9 cellular contexts compared by ENCODE assay signal in genomic region chr5:153831976-153832375, GRCh38.
DNase-seq lines count a peak whose midpoint lies in the region; ATAC-seq and TF ChIP-seq lines count a peak whose summit lies in the region.
"Had no signal": no experiment of that assay in that cellular context is flagged by ENCODE, and none has a peak within 500 bp of the region (broad histone marks: within the 10 kb centered on the region; RNA-seq: fewer than 3 reads in every experiment).

No MANE protein-coding gene starts in this region.

- POLR2A ChIA-PET in Caco-2 (lab: Charles Lee), result no interaction called here

- no TSS peak for BruUV-seq in Caco-2 (replicated peaks; lab: Mats Ljungman, UMichigan)

- CTCF ChIA-PET in Caco-2 (lab: Charles Lee), result no interaction called here

- no peak overlapping the region for H3K4me3 Mint-ChIP-seq in Caco-2 (ENCODE audit: unreplicated experiment)
- H3K4me3 Mint-ChIP-seq in natural killer cell treated with Interleukin-12 subunit alpha and Interleukin-12 subunit beta and Interleukin-15 and Interleukin-18, amount 100 ng/mL, for 72 hours, result no peak overlapping the region
- H3K4me3 Mint-ChIP-seq: neural crest cell had no signal

- H3K9me3 Mint-ChIP-seq in Caco-2 (ENCODE audit: unreplicated experiment), result no peaks in the 10 kb centered on the region
- H3K9me3 Mint-ChIP-seq in natural killer cell treated with Interleukin-12 subunit alpha and Interleukin-12 subunit beta and Interleukin-15 and Interleukin-18, amount 100 ng/mL, for 72 hours, result peaks cover 2% of the 10 kb centered on the region

- peaks cover 18% of the 10 kb centered on the region for H3K27me3 Mint-ChIP-seq in Caco-2 (ENCODE audit: insufficient read depth, unreplicated experiment)
- peaks cover 6 to 34% of the 10 kb centered on the region in 2 donors for H3K27me3 Mint-ChIP-seq in natural killer cell treated with Interleukin-12 subunit alpha and Interleukin-12 subunit beta and Interleukin-15 and Interleukin-18, amount 100 ng/mL, for 72 hours

- TF ChIP-seq CTCF in Caco-2 (IDR thresholded peaks at IDR 0.05; ENCODE audit: insufficient read depth in 1 of 2, low read depth in 1 of 2, low read length in 1 of 2, severe bottlenecking in 1 of 2, unreplicated experiment in 1 of 2) (no peak), cardiac fibroblast (IDR thresholded peaks at IDR 0.05; ENCODE audit: low read depth, low read length) (no peak), tibial artery (IDR thresholded peaks at IDR 0.05) (no peak)

- H3K4me3 ChIP-seq in Caco-2 (ENCODE audit: low read depth, low read length) (no peak overlapping the region), cardiac fibroblast (replicated peaks in 1 of 2; ENCODE audit: low read depth in 2 of 2, low read length in 2 of 2) (no peak overlapping the region), tibial artery (no peak overlapping the region)

- intact Hi-C loops in Caco-2 (cut with micrococcal nuclease; ENCODE audit: unreplicated experiment) (no loop called here), tibial artery (cut with DNase I; ENCODE audit: low total_unique reads) (no loop called here)

- DNase-seq in Caco-2, result peak; percentile 28 to 38
- DNase-seq in cardiac fibroblast (ENCODE audit: low read depth in 2 of 2), result peak; percentile 26 to 68
- no peak for DNase-seq in natural killer cell treated with Interleukin-12 subunit alpha and Interleukin-12 subunit beta and Interleukin-15 and Interleukin-18, amount 100 ng/mL, for 72 hours (ENCODE audit: low spot score)
- DNase-seq in CD1c-positive myeloid dendritic cell (ENCODE audit: extremely low spot score), result no peak
- DNase-seq in tibial artery, result no peak

- no peaks in the 10 kb centered on the region for H3K4me1 ChIP-seq in Caco-2
- no peaks in the 10 kb centered on the region for H3K4me1 ChIP-seq in tibial artery

- no peak overlapping the region for H3K27ac ChIP-seq in tibial artery

- no peaks in the 10 kb centered on the region for H3K36me3 Mint-ChIP-seq in Caco-2 (ENCODE audit: insufficient read depth, unreplicated experiment)
- no peaks in the 10 kb centered on the region for H3K36me3 Mint-ChIP-seq in natural killer cell treated with Interleukin-12 subunit alpha and Interleukin-12 subunit beta and Interleukin-15 and Interleukin-18, amount 100 ng/mL, for 72 hours

- H3K27me3 ChIP-seq in Caco-2 (replicated peaks; ENCODE audit: control insufficient read depth, insufficient read depth, low read length), result no peaks in the 10 kb centered on the region; the same call in 1 of the 2 replicates
- no peaks in the 10 kb centered on the region for H3K27me3 ChIP-seq in tibial artery

- no peak for TF ChIP-seq RAD21 in Ishikawa (IDR thresholded peaks at IDR 0.05; ENCODE audit: low read depth)

- H3K27ac Mint-ChIP-seq in Caco-2 (ENCODE audit: unreplicated experiment), result no peak overlapping the region
- no peak overlapping the region for H3K27ac Mint-ChIP-seq in natural killer cell treated with Interleukin-12 subunit alpha and Interleukin-12 subunit beta and Interleukin-15 and Interleukin-18, amount 100 ng/mL, for 72 hours

- peak; percentile 90 for ATAC-seq in GM21526 (IDR thresholded peaks at IDR 0.05; ENCODE audit: low FRiP score, unreplicated experiment)
- no peak for ATAC-seq in natural killer cell treated with Interleukin-12 subunit alpha and Interleukin-12 subunit beta and Interleukin-15 and Interleukin-18, amount 100 ng/mL, for 72 hours
- no peak for ATAC-seq in HG02759 (IDR thresholded peaks at IDR 0.05; ENCODE audit: unreplicated experiment)

- H3K9me3 ChIP-seq in Caco-2, result no peaks in the 10 kb centered on the region
- H3K9me3 ChIP-seq in tibial artery, result no peaks in the 10 kb centered on the region

- H3K4me1 Mint-ChIP-seq in Caco-2 (ENCODE audit: low read depth, unreplicated experiment), result no peaks in the 10 kb centered on the region
- H3K4me1 Mint-ChIP-seq in natural killer cell treated with Interleukin-12 subunit alpha and Interleukin-12 subunit beta and Interleukin-15 and Interleukin-18, amount 100 ng/mL, for 72 hours (ENCODE audit: low read depth in 2 of 2), result no peaks in the 10 kb centered on the region
- H3K4me1 Mint-ChIP-seq: neural crest cell had no signal

- no peak for TF ChIP-seq EP300 in Ishikawa (IDR thresholded peaks at IDR 0.05; ENCODE audit: borderline replicate concordance)

- H3K36me3 ChIP-seq in Caco-2 (ENCODE audit: control insufficient read depth, insufficient read depth, low read length), result no peaks in the 10 kb centered on the region
- H3K36me3 ChIP-seq in tibial artery, result no peaks in the 10 kb centered on the region

TF ChIP-seq in Ishikawa, 13 proteins besides CTCF, POLR2A, EP300 and RAD21:
- TF ChIP-seq REST (IDR thresholded peaks at IDR 0.05; ENCODE audit: low read depth) (no peak), CEBPB (IDR thresholded peaks at IDR 0.05) (no peak), ZBTB7A (IDR thresholded peaks at IDR 0.05; ENCODE audit: low read depth) (no peak), USF1 (IDR thresholded peaks at IDR 0.05) (peak; percentile 95), MAX (IDR thresholded peaks at IDR 0.05) (no peak), FOXM1 (IDR thresholded peaks at IDR 0.05; ENCODE audit: borderline replicate concordance, low read depth) (no peak)

Comparison
In these comparisons a context has a peak if more than half of its experiments do, and no peak if none do; other contexts are left out.
1. DNase-seq: peak in Caco-2 (2 of 2) and cardiac fibroblast (2 of 2); none in natural killer cell treated with Interleukin-12 subunit alpha and Interleukin-12 subunit beta and Interleukin-15 and Interleukin-18, amount 100 ng/mL, for 72 hours (single experiment), CD1c-positive myeloid dendritic cell (single experiment) and tibial artery (0 of 2).